ENCODE assay signal across 1 cellular context in the genomic region with DNA sequence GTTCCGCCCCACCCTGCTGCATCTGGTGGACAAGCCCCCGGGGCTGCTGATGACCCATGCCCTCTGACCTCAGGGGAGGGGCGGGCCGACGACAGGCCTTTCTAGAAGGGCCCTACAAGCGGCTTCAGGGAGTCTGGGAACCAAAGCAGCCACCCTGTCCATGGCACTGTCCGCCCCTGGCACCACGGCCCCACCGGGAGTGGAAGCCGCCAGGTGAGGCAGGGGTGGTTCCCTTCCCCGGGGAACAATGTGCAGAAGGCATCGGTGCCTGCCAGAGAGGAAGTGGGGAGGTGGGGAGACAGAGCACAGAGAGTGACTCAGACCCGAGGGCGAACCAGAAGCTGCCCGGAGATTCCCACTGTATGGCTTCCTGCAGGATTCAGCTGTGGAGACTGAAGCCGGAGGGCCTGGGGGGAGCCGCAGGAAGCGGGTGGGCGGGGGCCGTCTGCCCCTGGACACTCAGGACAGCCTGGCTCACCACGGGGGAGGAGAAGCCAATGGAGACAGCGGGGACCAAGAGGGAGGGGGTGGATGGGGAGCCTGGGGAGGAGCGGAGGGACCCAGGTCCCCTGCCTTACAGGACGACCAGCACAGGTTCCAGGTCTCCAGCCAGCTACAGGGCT.
TF ChIP-seq lines count a peak whose summit lies in the region.

No MANE protein-coding gene starts in this region.

TF ChIP-seq in H1, 55 proteins besides CTCF, POLR2A, EP300 and RAD21 (continued from another document):
- TF ChIP-seq CTBP2 (IDR thresholded peaks at IDR 0.05; ENCODE audit: borderline replicate concordance, insufficient read depth, insufficient read length, low read length) (peak; percentile 29), RNF2 (IDR thresholded peaks at IDR 0.05; ENCODE audit: borderline replicate concordance, low read depth, low read length, missing control alignments, poor library complexity, severe bottlenecking) (peak; percentile 21)
TF ChIP-seq in H1: peak in this region for 4.
